In the genomic region with DNA sequence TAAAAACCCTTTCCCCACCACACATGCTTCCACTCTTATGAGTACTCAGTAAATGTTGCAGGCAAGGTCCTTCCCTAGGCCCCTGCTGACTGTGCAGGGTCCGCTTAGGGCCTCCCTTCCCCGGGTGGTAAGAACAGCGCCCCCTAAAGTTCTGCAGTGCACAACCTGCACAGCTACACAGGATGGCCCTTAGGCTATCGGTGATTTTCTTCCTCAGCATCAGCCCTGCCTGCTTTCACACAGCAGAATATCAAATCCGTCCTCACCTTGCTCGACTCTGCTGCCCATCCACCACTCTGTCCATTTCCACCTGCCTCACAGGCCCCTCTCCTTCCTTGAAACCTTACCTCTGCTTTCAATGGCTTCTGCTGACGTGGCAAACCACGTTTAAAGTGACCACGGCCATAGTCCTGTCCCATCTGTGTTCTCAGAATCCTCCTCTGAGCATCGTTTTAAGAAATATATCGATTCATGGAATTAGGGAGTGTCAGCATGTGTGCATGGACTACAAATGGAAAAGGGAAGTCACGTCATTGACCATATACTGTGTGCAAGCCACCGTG, we compare ENCODE assay signal across 1 cellular context.
TF ChIP-seq lines count a peak whose summit lies in the region.

No MANE protein-coding gene starts in this region.

TF ChIP-seq in SK-N-SH, 30 proteins besides CTCF, POLR2A, EP300 and RAD21 (continued from another document):
- TF ChIP-seq, protein P1, sequence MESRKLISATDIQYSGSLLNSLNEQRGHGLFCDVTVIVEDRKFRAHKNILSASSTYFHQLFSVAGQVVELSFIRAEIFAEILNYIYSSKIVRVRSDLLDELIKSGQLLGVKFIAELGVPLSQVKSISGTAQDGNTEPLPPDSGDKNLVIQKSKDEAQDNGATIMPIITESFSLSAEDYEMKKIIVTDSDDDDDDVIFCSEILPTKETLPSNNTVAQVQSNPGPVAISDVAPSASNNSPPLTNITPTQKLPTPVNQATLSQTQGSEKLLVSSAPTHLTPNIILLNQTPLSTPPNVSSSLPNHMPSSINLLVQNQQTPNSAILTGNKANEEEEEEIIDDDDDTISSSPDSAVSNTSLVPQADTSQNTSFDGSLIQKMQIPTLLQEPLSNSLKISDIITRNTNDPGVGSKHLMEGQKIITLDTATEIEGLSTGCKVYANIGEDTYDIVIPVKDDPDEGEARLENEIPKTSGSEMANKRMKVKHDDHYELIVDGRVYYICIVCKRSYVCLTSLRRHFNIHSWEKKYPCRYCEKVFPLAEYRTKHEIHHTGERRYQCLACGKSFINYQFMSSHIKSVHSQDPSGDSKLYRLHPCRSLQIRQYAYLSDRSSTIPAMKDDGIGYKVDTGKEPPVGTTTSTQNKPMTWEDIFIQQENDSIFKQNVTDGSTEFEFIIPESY (IDR thresholded peaks at IDR 0.05; ENCODE audit: borderline replicate concordance, low read depth), result no peak
- TF ChIP-seq TEAD4 (IDR thresholded peaks at IDR 0.05; ENCODE audit: borderline replicate concordance, insufficient read depth) (no peak), MEF2A (IDR thresholded peaks at IDR 0.05; ENCODE audit: borderline replicate concordance, low read depth) (no peak), MXI1 (IDR thresholded peaks at IDR 0.05; ENCODE audit: low read depth, low read length) (no peak), POLR2AphosphoS5 (IDR thresholded peaks at IDR 0.05; ENCODE audit: low read depth, low read length) (no peak), JUND (IDR thresholded peaks at IDR 0.05) (no peak), CHD2 (IDR thresholded peaks at IDR 0.05; ENCODE audit: low read length, partially characterized antibody) (no peak), TAF1 (IDR thresholded peaks at IDR 0.05; ENCODE audit: borderline replicate concordance, low read depth, low read length) (no peak), USF1 (IDR thresholded peaks at IDR 0.05; ENCODE audit: borderline replicate concordance, low read depth) (no peak), ELF1 (IDR thresholded peaks at IDR 0.05) (no peak)
